In genomic region chr15:98844261-98844660, GRCh38 we compare ENCODE assay signal across 17 cellular contexts.
DNase-seq lines count a peak whose midpoint lies in the region; ATAC-seq and TF ChIP-seq lines count a peak whose summit lies in the region.
"Had no signal": no experiment of that assay in that cellular context is flagged by ENCODE, and none has a peak within 500 bp of the region (broad histone marks: within the 10 kb centered on the region; RNA-seq: fewer than 3 reads in every experiment).

No MANE protein-coding gene starts in this region.

- H3K36me3 Mint-ChIP-seq in Caco-2 (ENCODE audit: insufficient read depth, unreplicated experiment) = peaks cover 8% of the 10 kb centered on the region
- H3K36me3 Mint-ChIP-seq in glutamatergic neuron (ENCODE audit: unreplicated experiment) = no peaks in the 10 kb centered on the region

- DNase-seq in DMS53 (lab: John Stamatoyannopoulos, UW) (peak; percentile 32), DMS53 treated with DMSO at 0.1 percent for 48 hours (lab: John Stamatoyannopoulos, UW; ENCODE audit: unreplicated experiment) (no peak), Caco-2 (no peak), RWPE2 (ENCODE audit: low spot score) (no peak), glutamatergic neuron (no peak), C1 segment of cervical spinal cord (lab: John Stamatoyannopoulos, UW) (no peak), kidney tubule cell (ENCODE audit: low spot score) (no peak)
- DNase-seq: 8988T, DMS153, NCI-H2029, NCI-H2171 treated with DMSO at 0.1 percent for 48 hours, NCI-H446 treated with DMSO at 0.1 percent for 48 hours, NCI-H748 treated with DMSO at 0.1 percent for 48 hours, Peyer's patch, Right ventricle myocardium superior had no signal

- CTCF ChIA-PET in Caco-2 (lab: Charles Lee) = no interaction called here

- intact Hi-C loops in Caco-2 (cut with micrococcal nuclease; ENCODE audit: unreplicated experiment) = no loop called here

- H3K27me3 Mint-ChIP-seq in Caco-2 (ENCODE audit: insufficient read depth, unreplicated experiment) = no peaks in the 10 kb centered on the region
- H3K27me3 Mint-ChIP-seq in glutamatergic neuron (ENCODE audit: unreplicated experiment) = peaks cover 5% of the 10 kb centered on the region

- H3K4me3 Mint-ChIP-seq in Caco-2 (ENCODE audit: unreplicated experiment) (peak overlapping the region; percentile 6), glutamatergic neuron (ENCODE audit: unreplicated experiment) (no peak overlapping the region)

- H3K27ac Mint-ChIP-seq in Caco-2 (ENCODE audit: unreplicated experiment) = no peak overlapping the region
- H3K27ac Mint-ChIP-seq in glutamatergic neuron (ENCODE audit: unreplicated experiment) = peak overlapping the region; percentile 86

- H3K9me3 ChIP-seq in Caco-2 = no peaks in the 10 kb centered on the region
- no peaks in the 10 kb centered on the region for H3K9me3 ChIP-seq in RWPE2 (ENCODE audit: severe bottlenecking)
- H3K9me3 ChIP-seq: Peyer's patch had no signal

- POLR2A ChIA-PET in Caco-2 (lab: Charles Lee) = no interaction called here

- H3K9me3 Mint-ChIP-seq in Caco-2 (ENCODE audit: unreplicated experiment) (no peaks in the 10 kb centered on the region), glutamatergic neuron (ENCODE audit: unreplicated experiment) (peaks cover 6% of the 10 kb centered on the region)

- no peak overlapping the region for H3K4me3 ChIP-seq in Caco-2 (ENCODE audit: low read depth, low read length)
- H3K4me3 ChIP-seq in RWPE2 (ENCODE audit: severe bottlenecking) = no peak overlapping the region
- H3K4me3 ChIP-seq: Peyer's patch had no signal

- H3K4me1 ChIP-seq in Caco-2 = peaks cover 14% of the 10 kb centered on the region
- peaks cover 22% of the 10 kb centered on the region for H3K4me1 ChIP-seq in RWPE2 (ENCODE audit: insufficient read depth, poor library complexity, severe bottlenecking)
- H3K4me1 ChIP-seq: Peyer's patch had no signal

- BruUV-seq in Caco-2 (replicated peaks; lab: Mats Ljungman, UMichigan) = no TSS peak

- peak overlapping the region; percentile 13 for H3K27ac ChIP-seq in RWPE2 (ENCODE audit: poor library complexity, severe bottlenecking)
- H3K27ac ChIP-seq: C4-2B, Peyer's patch had no signal

- ATAC-seq in RWPE2 (ENCODE audit: low read depth) (no peak), HG03045 (IDR thresholded peaks at IDR 0.05; ENCODE audit: unreplicated experiment) (no peak)

- TF ChIP-seq CTCF in Caco-2 (IDR thresholded peaks at IDR 0.05; ENCODE audit: insufficient read depth in 1 of 2, low read depth in 1 of 2, low read length in 1 of 2, severe bottlenecking in 1 of 2, unreplicated experiment in 1 of 2) = no peak
- no peak for TF ChIP-seq CTCF in RWPE2 (IDR thresholded peaks at IDR 0.05; ENCODE audit: poor library complexity, severe bottlenecking)
- TF ChIP-seq CTCF in glutamatergic neuron (IDR thresholded peaks at IDR 0.05; ENCODE audit: partially characterized antibody, unreplicated experiment) = no peak

- H3K4me1 Mint-ChIP-seq in Caco-2 (ENCODE audit: low read depth, unreplicated experiment) (peaks cover 6% of the 10 kb centered on the region), glutamatergic neuron (ENCODE audit: low read depth, unreplicated experiment) (peaks cover 43% of the 10 kb centered on the region)

- H3K36me3 ChIP-seq in Caco-2 (ENCODE audit: control insufficient read depth, insufficient read depth, low read length) (no peaks in the 10 kb centered on the region), RWPE2 (ENCODE audit: low read depth) (no peaks in the 10 kb centered on the region)
- H3K36me3 ChIP-seq: Peyer's patch had no signal

- H3K27me3 ChIP-seq in Caco-2 (replicated peaks; ENCODE audit: control insufficient read depth, insufficient read depth, low read length) = no peaks in the 10 kb centered on the region
- no peaks in the 10 kb centered on the region for H3K27me3 ChIP-seq in RWPE2 (ENCODE audit: insufficient read depth, poor library complexity, severe bottlenecking)
- H3K27me3 ChIP-seq: Peyer's patch had no signal
